Comparison of ENCODE assay signal across 28 cellular contexts in the genomic region with DNA sequence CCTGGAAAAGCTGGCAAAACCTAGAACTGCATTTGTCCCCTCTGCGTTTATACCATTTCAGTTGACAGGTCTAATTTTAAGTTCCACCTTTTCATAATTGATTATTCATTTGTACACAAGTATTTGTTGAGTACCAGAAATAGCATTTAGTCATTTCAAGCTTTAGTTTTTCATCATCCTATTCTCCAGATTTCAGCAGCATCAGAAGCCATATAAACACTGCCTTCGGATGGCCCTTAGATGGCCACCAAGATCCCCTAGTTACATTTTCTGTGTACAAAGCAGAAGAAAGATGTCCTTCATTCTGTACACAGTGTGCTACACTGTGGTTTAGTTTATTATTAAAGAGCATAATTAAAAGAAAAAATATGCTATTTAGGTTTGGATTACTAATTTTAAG.
"Had no signal": no experiment of that assay in that cellular context is flagged by ENCODE, and none has a peak within 500 bp of the region (broad histone marks: within the 10 kb centered on the region; RNA-seq: fewer than 3 reads in every experiment).

No MANE protein-coding gene starts in this region.

- H3K36me3 ChIP-seq: left ventricle myocardium inferior, neural progenitor cell, neutrophil, pancreas, prostate gland, stomach, thyroid gland, transverse colon, upper lobe of left lung, vagina had no signal

- H3K27ac ChIP-seq: left ventricle myocardium inferior, neural progenitor cell, neutrophil, pancreas, prostate gland, skin epidermis, stomach, testis, thyroid gland, transverse colon, upper lobe of left lung, vagina had no signal

- H3K4me3 ChIP-seq: left ventricle myocardium inferior, lung, neural progenitor cell, pancreas, prostate gland, skin epidermis, stomach, testis, thyroid gland, transverse colon, upper lobe of left lung, vagina had no signal

- DNase-seq: islet precursor cell; left ventricle myocardium inferior; mesendoderm; naive B cell; natural killer cell; nephron progenitor cell; pancreas; posterior cingulate gyrus; retina; right cardiac atrium; stimulated activated CD4-positive, alpha-beta T cell treated with anti-CD3 and anti-CD28 coated beads, Interleukin-12 subunit alpha, Interleukin-12 subunit beta, amount 100 ng/mL, for 4 hours; stimulated activated CD4-positive, alpha-beta T cell treated with anti-CD3 and anti-CD28 coated beads, Interleukin-15, amount 100 ng/mL, for 24 hours; stimulated activated CD4-positive, alpha-beta T cell treated with anti-CD3 and anti-CD28 coated beads, Interleukin-2, amount 100 ng/mL, for 24 hours; stimulated activated CD4-positive, alpha-beta T cell treated with anti-CD3 and anti-CD28 coated beads, Interleukin-4, amount 100 ng/mL, for 1 hour; stimulated activated naive B cell treated with anti-CD40 and anti-IgM and Interleukin-4, amounts not matched to agents 10 μg/mL and 1 μg/mL and 100 μg/mL, for 72 hours; stimulated activated naive CD8-positive, alpha-beta T cell treated with anti-CD3 and anti-CD28 coated beads, Interleukin-15, Interleukin-2, amounts not matched to agents 100 U/mL and 50 U/mL, for 24 hours; stomach; testis; thyroid gland; transverse colon; upper lobe of left lung had no signal

- ATAC-seq: natural killer cell; pancreas; right cardiac atrium; sciatic nerve; stimulated activated naive B cell treated with anti-CD40 and anti-IgM and Interleukin-4, amounts not matched to agents 10 μg/mL and 1 μg/mL and 100 μg/mL, for 72 hours; stimulated activated naive CD8-positive, alpha-beta T cell treated with anti-CD3 and anti-CD28 coated beads, Interleukin-15, Interleukin-2, amounts not matched to agents 100 U/mL and 50 U/mL, for 24 hours had no signal

- H3K27me3 ChIP-seq: neural progenitor cell, neutrophil, pancreas, stomach, testis, thyroid gland, transverse colon, upper lobe of left lung, vagina had no signal
